In genomic region chr2:73926493-73927327, GRCh38 we compare ENCODE assay signal across 1 cellular context.
TF ChIP-seq lines count a peak whose summit lies in the region.

DGUOK (plus strand) TSS chr2:73926880; CDS start chr2:73926911, 31 bp downstream.

TF ChIP-seq in HepG2, 621 proteins besides CTCF, POLR2A, EP300 and RAD21 (continued from another document and continues in another):
- TF ChIP-seq ZNF318 (CRISPR knock-in tag; IDR thresholded peaks at IDR 0.05), result 0 out of 2 replicates have a peak, but pooled peaks have one; percentile 75
- no peak for TF ChIP-seq NFE2L2 (IDR thresholded peaks at IDR 0.05; ENCODE audit: low read length)
- peak; percentile 82; the same call in 1 of the 2 replicates for TF ChIP-seq ZNF292 (CRISPR knock-in tag; IDR thresholded peaks at IDR 0.05; ENCODE audit: borderline replicate concordance, low read depth)
- peak; percentile 87 for TF ChIP-seq RBM39 (IDR thresholded peaks at IDR 0.05; ENCODE audit: low read depth, low read length, poor library complexity, severe bottlenecking)
- no peak for TF ChIP-seq ETS1 (CRISPR knock-in tag; IDR thresholded peaks at IDR 0.05)
- peak; percentile 76 for TF ChIP-seq MAFF (IDR thresholded peaks at IDR 0.05; ENCODE audit: low read depth, low read length)
- peak; percentile 67; the same call in 1 of the 2 replicates for TF ChIP-seq MXD4 (CRISPR knock-in tag; IDR thresholded peaks at IDR 0.05)
- TF ChIP-seq ZNF12 (CRISPR knock-in tag; IDR thresholded peaks at IDR 0.05), result 0 out of 2 replicates have a peak, but pooled peaks have one; percentile 31
- TF ChIP-seq ZBED4 (CRISPR knock-in tag; IDR thresholded peaks at IDR 0.05; ENCODE audit: borderline replicate concordance), result peak; percentile 66
- peak; percentile 95 for TF ChIP-seq NAIF1 (CRISPR knock-in tag; IDR thresholded peaks at IDR 0.05; ENCODE audit: borderline replicate concordance)
- no peak for TF ChIP-seq MBNL3 (CRISPR knock-in tag; conservative IDR thresholded peaks at IDR 0.05)
- peak; percentile 53; the same call in 1 of the 2 replicates for TF ChIP-seq ZNF503 (CRISPR knock-in tag; IDR thresholded peaks at IDR 0.05)
- TF ChIP-seq ZNF142 (CRISPR knock-in tag; IDR thresholded peaks at IDR 0.05), result peak; percentile 84; the same call in 1 of the 2 replicates
- peak; percentile 100 for TF ChIP-seq KAT7 (CRISPR knock-in tag; IDR thresholded peaks at IDR 0.05; ENCODE audit: borderline replicate concordance)
- TF ChIP-seq NKX3-1 (CRISPR knock-in tag; IDR thresholded peaks at IDR 0.05), result peak; percentile 58; the same call in 1 of the 2 replicates
- TF ChIP-seq ZNF136 (CRISPR knock-in tag; IDR thresholded peaks at IDR 0.05; ENCODE audit: low read depth), result peak; percentile 95
- TF ChIP-seq RAD51 (IDR thresholded peaks at IDR 0.05; ENCODE audit: borderline replicate concordance), result no peak
- TF ChIP-seq THAP8 (CRISPR knock-in tag; IDR thresholded peaks at IDR 0.05; ENCODE audit: borderline replicate concordance), result no peak; the same call in 1 of the 2 replicates
- no peak for TF ChIP-seq ZNF207 (IDR thresholded peaks at IDR 0.05; ENCODE audit: borderline replicate concordance)
- TF ChIP-seq ZNF3 (CRISPR knock-in tag; IDR thresholded peaks at IDR 0.05), result 0 out of 2 replicates have a peak, but pooled peaks have one; percentile 62
- no peak for TF ChIP-seq CHD4 (IDR thresholded peaks at IDR 0.05; ENCODE audit: borderline replicate concordance, low read length)
- peak; percentile 98 for TF ChIP-seq ZNF580 (CRISPR knock-in tag; IDR thresholded peaks at IDR 0.05; ENCODE audit: borderline replicate concordance, low read depth)
- TF ChIP-seq USF2 (IDR thresholded peaks at IDR 0.05; ENCODE audit: low read depth, low read length), result no peak
- TF ChIP-seq USF2 (CRISPR knock-in tag; IDR thresholded peaks at IDR 0.05; ENCODE audit: borderline replicate concordance), result peak; percentile 13; the same call in 1 of the 2 replicates
